ENCODE assay signal across 8 cellular contexts in the genomic region with DNA sequence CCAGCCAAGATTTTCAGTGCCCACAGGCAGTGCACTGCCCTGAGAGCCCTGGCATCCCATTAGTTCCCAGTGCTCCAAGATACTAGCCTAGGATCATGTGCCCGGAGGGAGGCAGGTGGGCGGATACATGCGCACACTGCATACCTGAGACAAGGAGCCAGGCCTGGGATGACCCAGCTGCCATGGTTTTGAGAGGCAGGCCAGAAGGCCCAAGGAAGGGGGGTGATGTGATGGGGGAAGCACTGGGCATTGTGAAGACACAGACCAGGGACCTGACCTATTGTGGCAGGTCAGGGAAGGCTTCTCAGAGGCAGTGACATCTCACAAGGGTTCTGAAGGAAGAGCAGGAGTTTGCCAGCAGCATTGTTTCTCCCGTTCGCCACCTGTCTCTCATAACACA. TPM values are rescaled to one million over a fixed set of nuclear protein-coding genes. Genes with fewer than 3 reads are reported as not detected.
A peak's percentile ranks its signal among the peaks of the same experiment; 100 is the strongest.
DNase-seq lines count a peak whose midpoint lies in the region; ATAC-seq and TF ChIP-seq lines count a peak whose summit lies in the region.

No MANE protein-coding gene starts in this region.

- H3K14ac ChIP-seq in mesenchymal stem cell (ENCODE audit: low read length in 2 of 2), result peak overlapping the region in 1 of 2 experiments; percentile 61

- peak overlapping the region; percentile 4 to 76 for H2BK12ac ChIP-seq in mesenchymal stem cell (ENCODE audit: low read length in 2 of 2)

- H3K27ac ChIP-seq in ACC112 (ENCODE audit: low read depth, low read length) (peak overlapping the region; percentile 99), HUES64 (ENCODE audit: low read depth, low read length) (peak overlapping the region; percentile 86), mesenchymal stem cell (ENCODE audit: low read length, poor library complexity, severe bottlenecking) (peak overlapping the region; percentile 62)

- H4K91ac ChIP-seq in mesenchymal stem cell (ENCODE audit: low read length), result peak overlapping the region; percentile 12

- no peak overlapping the region for H2BK120ac ChIP-seq in mesenchymal stem cell (ENCODE audit: low read depth, low read length)

- peak overlapping the region; percentile 40; the same call in 1 of the 2 replicates for H3K9ac ChIP-seq in HUES64 (ENCODE audit: low read depth, low read length)
- peak overlapping the region; percentile 97 for H3K9ac ChIP-seq in mesenchymal stem cell (ENCODE audit: low read length)

- no peak overlapping the region for H3K23ac ChIP-seq in mesenchymal stem cell (ENCODE audit: low read length in 2 of 2)

- no peak for ATAC-seq in GM21717 (IDR thresholded peaks at IDR 0.05; ENCODE audit: unreplicated experiment)
- no peak for ATAC-seq in GM18907 (IDR thresholded peaks at IDR 0.05; ENCODE audit: unreplicated experiment)

- in situ Hi-C loops in astrocyte of the spinal cord (cut with HindIII; ENCODE audit: low sequenced_read_pairs), result no loop called here

- 89% methylated on average over 5 of the region's 5 CpGs for WGBS in HUES64
- WGBS in mesenchymal stem cell, result 93% methylated on average over 5 of the region's 5 CpGs

- peaks cover 79% of the 10 kb centered on the region for H3K79me2 ChIP-seq in ACC112 (ENCODE audit: control insufficient read depth, insufficient read depth, low read length, unreplicated experiment)

- H3K79me1 ChIP-seq in mesenchymal stem cell (replicated peaks; ENCODE audit: low read length, poor library complexity, severe bottlenecking), result peaks cover 20% of the 10 kb centered on the region

- DNase-seq in astrocyte of the spinal cord (ENCODE audit: low read depth, low spot score) (no peak), mesenchymal stem cell (no peak), NCI-H2081 treated with DMSO at 0.1 percent for 48 hours (lab: John Stamatoyannopoulos, UW) (no peak), NCI-H1436 (lab: John Stamatoyannopoulos, UW) (no peak)

- no peak overlapping the region for H2BK15ac ChIP-seq in mesenchymal stem cell (ENCODE audit: low read depth, poor library complexity, severe bottlenecking)

- no peaks in the 10 kb centered on the region for H3K27me3 ChIP-seq in ACC112 (ENCODE audit: insufficient read depth, low read length)
- peaks cover 12% of the 10 kb centered on the region for H3K27me3 ChIP-seq in HUES64 (ENCODE audit: insufficient read depth, low read length)
- no peaks in the 10 kb centered on the region for H3K27me3 ChIP-seq in mesenchymal stem cell (ENCODE audit: control insufficient read depth in 1 of 2, insufficient read depth in 1 of 2, low read length in 2 of 2)

- peak overlapping the region in 1 of 2 experiments; percentile 22 for H3K4ac ChIP-seq in mesenchymal stem cell (ENCODE audit: low read depth in 1 of 2, low read length in 2 of 2)

- H2BK5ac ChIP-seq in mesenchymal stem cell (ENCODE audit: low read depth, low read length, poor library complexity, severe bottlenecking), result peak overlapping the region; percentile 57

- H3K9me3 ChIP-seq in HUES64 (ENCODE audit: insufficient read depth, low read depth, low read length) (no peaks in the 10 kb centered on the region), mesenchymal stem cell (ENCODE audit: control insufficient read depth, low read length) (no peaks in the 10 kb centered on the region)

- H3K4me1 ChIP-seq in ACC112 (ENCODE audit: control insufficient read depth, insufficient read depth, low read length, unreplicated experiment), result peaks cover 54% of the 10 kb centered on the region
- H3K4me1 ChIP-seq in HUES64 (ENCODE audit: insufficient read depth, low read length), result peaks cover 36% of the 10 kb centered on the region
- peaks cover 56% of the 10 kb centered on the region for H3K4me1 ChIP-seq in mesenchymal stem cell (ENCODE audit: control insufficient read depth, insufficient read depth, low read depth, low read length)

- TF ChIP-seq CTCF in astrocyte of the spinal cord (IDR thresholded peaks at IDR 0.05; ENCODE audit: low read depth, low read length), result no peak

- H3K4me3 ChIP-seq in ACC112 (ENCODE audit: low read depth, low read length), result peak overlapping the region; percentile 88
- no peak overlapping the region; the same call in 1 of the 2 replicates for H3K4me3 ChIP-seq in HUES64 (ENCODE audit: low read length)
- peak overlapping the region; percentile 77 for H3K4me3 ChIP-seq in astrocyte of the spinal cord (ENCODE audit: low read depth, low read length)
- H3K4me3 ChIP-seq in mesenchymal stem cell (ENCODE audit: insufficient read depth in 1 of 2, low read depth in 1 of 2, low read length in 2 of 2), result peak overlapping the region; percentile 5 to 79

- peak overlapping the region; percentile 2 for H4K8ac ChIP-seq in mesenchymal stem cell (ENCODE audit: low read length)

- H2AK5ac ChIP-seq in mesenchymal stem cell (ENCODE audit: low read length, severe bottlenecking), result peak overlapping the region; percentile 68

- H2AFZ ChIP-seq in ACC112 (ENCODE audit: low read length, unreplicated experiment) (no peak overlapping the region), mesenchymal stem cell (ENCODE audit: low read depth, low read length) (no peak overlapping the region)

- peaks cover 25% of the 10 kb centered on the region; the same call in 1 of the 2 replicates for H3K36me3 ChIP-seq in ACC112 (ENCODE audit: insufficient read depth, low read length)
- H3K36me3 ChIP-seq in HUES64 (ENCODE audit: insufficient read depth, low read length), result peaks cover 54% of the 10 kb centered on the region
- H3K36me3 ChIP-seq in mesenchymal stem cell (ENCODE audit: control insufficient read depth in 1 of 2, insufficient read depth in 2 of 2, low read depth in 1 of 2, low read length in 2 of 2), result peaks cover 55 to 59% of the 10 kb centered on the region in 2 experiments

- H3K18ac ChIP-seq in mesenchymal stem cell (ENCODE audit: low read depth in 1 of 2, low read length in 2 of 2), result peak overlapping the region in 1 of 2 experiments; percentile 68

- peak overlapping the region; percentile 87 for H3K4me2 ChIP-seq in mesenchymal stem cell (ENCODE audit: low read length, poor library complexity, severe bottlenecking)

RNA-seq across cellular contexts. Expression of a gene that starts 3.6 kb away (rescaled TPM):
- 3.3 TPM for polyA plus RNA-seq in HUES64 (2013, experiment 1 of 2)
- polyA plus RNA-seq in HUES64 (2013, experiment 2 of 2), result 4.9 TPM
- polyA plus RNA-seq in mesenchymal stem cell (2013, experiment 1 of 2), result 11.2 TPM
- polyA plus RNA-seq in mesenchymal stem cell (2013, experiment 2 of 2), result 11.4 TPM

RNA-seq across cellular contexts. Expression of a gene that starts 36.6 kb away (rescaled TPM):
- polyA plus RNA-seq in HUES64 (2013, experiment 1 of 2), result 42.9 TPM
- 45.3 TPM for polyA plus RNA-seq in HUES64 (2013, experiment 2 of 2)
- polyA plus RNA-seq in mesenchymal stem cell (2013, experiment 1 of 2), result 51.7 TPM
- polyA plus RNA-seq in mesenchymal stem cell (2013, experiment 2 of 2), result 53.1 TPM
